In genomic region chr11:17972987-17973386, GRCh38 we compare ENCODE assay signal across 8 cellular contexts. TPM values are rescaled to one million over a fixed set of nuclear protein-coding genes. Genes with fewer than 3 reads are reported as not detected.
DNase-seq lines count a peak whose midpoint lies in the region; ATAC-seq and TF ChIP-seq lines count a peak whose summit lies in the region.

No MANE protein-coding gene starts in this region.

- CTCF ChIA-PET in WTC11 (lab: Charles Lee), result interaction anchor here (0.6 to 4.4 kb wide), 65 partner anchors 8 to 509 kb away, joined by 3 to 82 read pairs (median 5); partner anchors contain the start of genes KCNC1, MYOD1 and TPH1
- CTCF ChIA-PET in CD8-positive, alpha-beta memory T cell (lab: Charles Lee), result interaction anchor here (1.2 kb wide), 1 partner anchor 15 kb away, joined by 4 read pairs; no protein-coding TSS in a partner anchor

- H3K36me3 ChIP-seq in skeletal muscle tissue (ENCODE audit: control insufficient read depth in 3 of 3, insufficient read depth in 3 of 3, low read length in 3 of 3), result peaks cover 0 to 8% (median 2%) of the 10 kb centered on the region in 3 donors
- peaks cover 7% of the 10 kb centered on the region for H3K36me3 ChIP-seq in CD8-positive, alpha-beta memory T cell (ENCODE audit: insufficient read depth, low read length)

- peak; percentile 17 for DNase-seq in HT-29 (ENCODE audit: low spot score)
- DNase-seq in WTC11 (ENCODE audit: low spot score), result peak; percentile 79
- peak; percentile 45 for DNase-seq in left cardiac atrium
- DNase-seq in OCI-M2 (lab: John Stamatoyannopoulos, UW; ENCODE audit: unreplicated experiment), result no peak
- DNase-seq in CD8-positive, alpha-beta memory T cell, result no peak

- H3K4me1 ChIP-seq in skeletal muscle tissue (ENCODE audit: control insufficient read depth in 3 of 3, insufficient read depth in 3 of 3, low read length in 3 of 3), result peaks cover 0 to 12% (median 5%) of the 10 kb centered on the region in 3 donors
- no peaks in the 10 kb centered on the region for H3K4me1 ChIP-seq in CD8-positive, alpha-beta memory T cell (ENCODE audit: insufficient read depth, low read length)

- POLR2A ChIA-PET in WTC11 (lab: Charles Lee), result interaction anchor here (0.5 kb wide), 1 partner anchor 749 kb away, joined by 4 read pairs; no protein-coding TSS in a partner anchor
- POLR2A ChIA-PET in CD8-positive, alpha-beta memory T cell (lab: Charles Lee), result no interaction called here

- no peak overlapping the region for H3K27ac ChIP-seq in C4-2B
- H3K27ac ChIP-seq in skeletal muscle tissue (ENCODE audit: low read depth, low read length), result peak overlapping the region; percentile 20
- H3K27ac ChIP-seq in CD8-positive, alpha-beta memory T cell (ENCODE audit: low read depth, low read length), result no peak overlapping the region

- intact Hi-C loops in left cardiac atrium (cut with DNase I), result loop anchor here (10.0 kb wide), 2 partner anchors 128 to 368 kb away; no protein-coding TSS in a partner anchor

- H3K9ac ChIP-seq in skeletal muscle tissue (ENCODE audit: low read depth in 1 of 3, low read length in 3 of 3), result no peak overlapping the region

- no peak overlapping the region for H3K4me3 Mint-ChIP-seq in WTC11
- no peak overlapping the region for H3K4me3 Mint-ChIP-seq in CD8-positive, alpha-beta memory T cell

- peak; percentile 99 for ATAC-seq in WTC11
- peak; percentile 61 to 95 for ATAC-seq in left cardiac atrium
- ATAC-seq in GM21381 (IDR thresholded peaks at IDR 0.05; ENCODE audit: unreplicated experiment), result no peak

- H3K9me3 ChIP-seq in skeletal muscle tissue (ENCODE audit: control insufficient read depth in 3 of 3, low read length in 3 of 3), result no peaks in the 10 kb centered on the region
- H3K9me3 ChIP-seq in CD8-positive, alpha-beta memory T cell (ENCODE audit: low read length), result no peaks in the 10 kb centered on the region

- no peak overlapping the region for H3K4me3 ChIP-seq in skeletal muscle tissue (ENCODE audit: low read length in 3 of 3)
- H3K4me3 ChIP-seq in CD8-positive, alpha-beta memory T cell (ENCODE audit: low read length), result no peak overlapping the region

- H3K9me3 Mint-ChIP-seq in WTC11, result peaks cover 9% of the 10 kb centered on the region
- H3K9me3 Mint-ChIP-seq in CD8-positive, alpha-beta memory T cell, result no peaks in the 10 kb centered on the region

- peak; percentile 49 for TF ChIP-seq CTCF in C4-2B (conservative IDR thresholded peaks at IDR 0.05)
- TF ChIP-seq CTCF in WTC11 (IDR thresholded peaks at IDR 0.05), result peak; percentile 67

- 0 out of 2 replicates have a peak, but pooled peaks cover 3% of the 10 kb centered on the region for H3K4me1 Mint-ChIP-seq in WTC11
- H3K4me1 Mint-ChIP-seq in CD8-positive, alpha-beta memory T cell, result peaks cover 0 to 3% (median 0%) of the 10 kb centered on the region in 3 donors

- peaks cover 26% of the 10 kb centered on the region for H3K36me3 Mint-ChIP-seq in WTC11
- peaks cover 20 to 91% (median 32%) of the 10 kb centered on the region in 3 donors for H3K36me3 Mint-ChIP-seq in CD8-positive, alpha-beta memory T cell

- H3K27me3 ChIP-seq in skeletal muscle tissue (ENCODE audit: control insufficient read depth in 3 of 3, insufficient read depth in 3 of 3, low read length in 3 of 3), result no peaks in the 10 kb centered on the region
- no peaks in the 10 kb centered on the region for H3K27me3 ChIP-seq in CD8-positive, alpha-beta memory T cell (ENCODE audit: insufficient read depth, low read length, poor library complexity, severe bottlenecking)

- no peaks in the 10 kb centered on the region; the same call in 1 of the 2 replicates for H3K27me3 Mint-ChIP-seq in WTC11 (ENCODE audit: low read depth)
- H3K27me3 Mint-ChIP-seq in CD8-positive, alpha-beta memory T cell, result no peaks in the 10 kb centered on the region

- H3K27ac Mint-ChIP-seq in WTC11, result peak overlapping the region; percentile 74
- H3K27ac Mint-ChIP-seq in CD8-positive, alpha-beta memory T cell, result peak overlapping the region in 1 of 8 donors; percentile 19

TF ChIP-seq in WTC11, 78 proteins besides CTCF, POLR2A, EP300 and RAD21:
- TF ChIP-seq FOXK1 (CRISPR knock-in tag; IDR thresholded peaks at IDR 0.05), result 0 out of 2 replicates have a peak, but pooled peaks have one; percentile 20
- no peak for TF ChIP-seq NR3C1 (CRISPR knock-in tag; conservative IDR thresholded peaks at IDR 0.05; ENCODE audit: low read depth)

RNA-seq across cellular contexts. Expression of gene SERGEF, which starts 39.9 kb away (rescaled TPM):
- total RNA-seq in HT-29 (2014; rRNA removed; shearing (Covaris generic)), result 26.0 and 30.9 TPM in 2 replicates
- total RNA-seq in WTC11 (2021), result 35.5 to 45.2 TPM (median 45.1 TPM) in 3 replicates
- 10 to 100 TPM; 21.1 to 28.2 TPM for total RNA-seq in left cardiac atrium
- total RNA-seq in skeletal muscle tissue, result 16.2 TPM
- total RNA-seq in CD8-positive, alpha-beta memory T cell, result 10 to 100 TPM; 30.0 to 34.5 TPM
- polyA plus RNA-seq in CD8-positive, alpha-beta memory T cell, result 69.3 TPM

Comparison
In these comparisons a context has a peak if more than half of its experiments do, and no peak if none do; other contexts are left out.
1. DNase-seq: peak in HT-29 (single experiment), WTC11 (single experiment) and left cardiac atrium (single experiment); none in OCI-M2 (single experiment) and CD8-positive, alpha-beta memory T cell (0 of 5).